ENCODE assay signal across 32 cellular contexts in the genomic region with DNA sequence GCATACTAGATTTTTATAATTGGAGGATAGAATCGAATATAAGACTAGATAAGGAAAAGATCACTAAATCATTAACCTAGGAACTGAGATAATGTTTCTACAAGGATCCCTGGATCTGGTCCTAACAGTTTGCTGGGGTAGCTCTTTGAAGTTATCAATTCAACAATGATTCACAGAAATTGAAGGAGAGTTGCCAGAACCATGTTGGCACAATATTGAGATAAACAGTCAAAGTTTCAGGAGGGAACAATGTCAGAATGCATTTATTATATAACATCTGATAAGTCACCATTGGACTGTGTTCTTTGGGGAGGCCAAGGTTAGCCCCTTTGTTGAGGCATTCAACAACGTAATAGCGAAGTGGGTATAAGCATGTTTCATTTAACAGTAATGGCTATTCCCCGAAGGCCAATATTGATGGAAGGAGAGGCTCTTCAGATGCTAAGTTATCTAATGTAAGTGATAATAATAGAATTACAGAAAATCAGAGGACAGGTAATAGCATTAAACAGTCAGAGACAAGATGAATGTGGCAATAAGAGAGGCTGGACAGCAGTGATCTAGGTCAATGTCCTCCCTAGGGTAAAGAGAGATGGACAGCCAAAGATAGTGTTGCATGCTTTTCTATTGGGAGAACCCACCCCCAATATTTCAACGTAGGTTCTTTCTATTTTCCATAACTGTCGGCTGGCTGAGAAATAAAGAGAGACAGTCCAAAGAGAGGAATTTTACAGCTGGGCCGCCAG.
"Had no signal": no experiment of that assay in that cellular context is flagged by ENCODE, and none has a peak within 500 bp of the region (broad histone marks: within the 10 kb centered on the region; RNA-seq: fewer than 3 reads in every experiment).

No MANE protein-coding gene starts in this region.

- H3K27me3 ChIP-seq: ovary, spleen, suprapubic skin, testis, tibial artery, transverse colon, upper lobe of right lung, uterus had no signal

- H3K4me3 ChIP-seq: ovary, psoas muscle, skin epidermis, smooth muscle cell, spleen, suprapubic skin, testis, tibial artery, transverse colon, upper lobe of right lung, uterus had no signal

- H3K36me3 Mint-ChIP-seq: natural killer cell treated with Interleukin-12 subunit alpha and Interleukin-12 subunit beta and Interleukin-15 and Interleukin-18, amount 100 ng/mL, for 72 hours; stimulated activated memory B cell treated with anti-CD40 and anti-IgM and Interleukin-4, amounts not matched to agents 10 μg/mL and 1 μg/mL and 100 μg/mL, for 72 hours; type B pancreatic cell had no signal

- H3K36me3 ChIP-seq: ovary, spleen, suprapubic skin, tibial artery, transverse colon, upper lobe of right lung, uterus had no signal

- H3K4me1 Mint-ChIP-seq: naive thymus-derived CD8-positive, alpha-beta T cell; nephron progenitor cell; neural crest cell; stimulated activated memory B cell treated with anti-CD40 and anti-IgM and Interleukin-4, amounts not matched to agents 10 μg/mL and 1 μg/mL and 100 μg/mL, for 72 hours; stimulated activated naive CD8-positive, alpha-beta T cell treated with anti-CD3 and anti-CD28 coated beads, Interleukin-15, amount 100 ng/mL, for 72 hours had no signal

- DNase-seq: naive thymus-derived CD8-positive, alpha-beta T cell; nephron progenitor cell; occipital lobe; ovary; posterior cingulate gyrus; psoas muscle; right cardiac atrium; spleen; stimulated activated CD4-positive, alpha-beta T cell treated with anti-CD3 and anti-CD28 coated beads, Interleukin-12 subunit alpha, Interleukin-12 subunit beta, amount 100 ng/mL, for 4 hours; stimulated activated CD4-positive, alpha-beta T cell treated with anti-CD3 and anti-CD28 coated beads, Interleukin-1b, Interleukin-23, amount 100 ng/mL, for 48 hours; stimulated activated CD4-positive, alpha-beta T cell treated with anti-CD3 and anti-CD28 coated beads, Interleukin-4, amount 100 ng/mL, for 1 hour; stimulated activated CD4-positive, alpha-beta T cell treated with anti-CD3 and anti-CD28 coated beads, Interleukin-4, amount 100 ng/mL, for 4 hours; stimulated activated CD8-positive, alpha-beta memory T cell treated with anti-CD3 and anti-CD28 coated beads, Interleukin-4, amount 100 ng/mL, for 48 hours; stimulated activated naive CD4-positive, alpha-beta T cell; stimulated activated naive CD8-positive, alpha-beta T cell treated with anti-CD3 and anti-CD28 coated beads, Interleukin-15, amount 100 ng/mL, for 72 hours; stimulated activated naive CD8-positive, alpha-beta T cell treated with anti-CD3 and anti-CD28 coated beads, Interleukin-15, Interleukin-2, amounts not matched to agents 100 U/mL and 50 U/mL, for 24 hours; substantia nigra; testis; tibial artery; transverse colon; upper lobe of right lung; uterus had no signal

- H3K4me1 ChIP-seq: parathyroid adenoma, psoas muscle, spleen, suprapubic skin, testis, tibial artery, transverse colon, upper lobe of right lung, uterus had no signal

- ATAC-seq: naive thymus-derived CD8-positive, alpha-beta T cell; natural killer cell treated with Interleukin-12 subunit alpha and Interleukin-12 subunit beta and Interleukin-15 and Interleukin-18, amount 100 ng/mL, for 72 hours; psoas muscle; right cardiac atrium; sciatic nerve; stimulated activated memory B cell treated with anti-CD40 and anti-IgM and Interleukin-4, amounts not matched to agents 10 μg/mL and 1 μg/mL and 100 μg/mL, for 72 hours; stimulated activated naive CD8-positive, alpha-beta T cell treated with anti-CD3 and anti-CD28 coated beads, Interleukin-15, amount 100 ng/mL, for 72 hours; stimulated activated naive CD8-positive, alpha-beta T cell treated with anti-CD3 and anti-CD28 coated beads, Interleukin-15, Interleukin-2, amounts not matched to agents 100 U/mL and 50 U/mL, for 24 hours; upper lobe of right lung had no signal

- H3K27ac Mint-ChIP-seq: naive thymus-derived CD8-positive, alpha-beta T cell; natural killer cell treated with Interleukin-12 subunit alpha and Interleukin-12 subunit beta and Interleukin-15 and Interleukin-18, amount 100 ng/mL, for 72 hours; nephron progenitor cell; progenitor cell of endocrine pancreas; stimulated activated memory B cell treated with anti-CD40 and anti-IgM and Interleukin-4, amounts not matched to agents 10 μg/mL and 1 μg/mL and 100 μg/mL, for 72 hours; stimulated activated naive CD8-positive, alpha-beta T cell treated with anti-CD3 and anti-CD28 coated beads, Interleukin-15, amount 100 ng/mL, for 72 hours; type B pancreatic cell had no signal

- H3K9me3 ChIP-seq: ovary, testis, upper lobe of right lung, uterus had no signal

- H3K4me3 Mint-ChIP-seq: naive thymus-derived CD8-positive, alpha-beta T cell; natural killer cell treated with Interleukin-12 subunit alpha and Interleukin-12 subunit beta and Interleukin-15 and Interleukin-18, amount 100 ng/mL, for 72 hours; nephron progenitor cell; neural crest cell; stimulated activated memory B cell treated with anti-CD40 and anti-IgM and Interleukin-4, amounts not matched to agents 10 μg/mL and 1 μg/mL and 100 μg/mL, for 72 hours; stimulated activated naive CD8-positive, alpha-beta T cell treated with anti-CD3 and anti-CD28 coated beads, Interleukin-15, amount 100 ng/mL, for 72 hours; type B pancreatic cell had no signal

- H3K27me3 Mint-ChIP-seq: natural killer cell treated with Interleukin-12 subunit alpha and Interleukin-12 subunit beta and Interleukin-15 and Interleukin-18, amount 100 ng/mL, for 72 hours; progenitor cell of endocrine pancreas; stimulated activated memory B cell treated with anti-CD40 and anti-IgM and Interleukin-4, amounts not matched to agents 10 μg/mL and 1 μg/mL and 100 μg/mL, for 72 hours; stimulated activated naive CD8-positive, alpha-beta T cell treated with anti-CD3 and anti-CD28 coated beads, Interleukin-15, amount 100 ng/mL, for 72 hours; type B pancreatic cell had no signal
